ENCODE assay signal across 10 cellular contexts in the genomic region with DNA sequence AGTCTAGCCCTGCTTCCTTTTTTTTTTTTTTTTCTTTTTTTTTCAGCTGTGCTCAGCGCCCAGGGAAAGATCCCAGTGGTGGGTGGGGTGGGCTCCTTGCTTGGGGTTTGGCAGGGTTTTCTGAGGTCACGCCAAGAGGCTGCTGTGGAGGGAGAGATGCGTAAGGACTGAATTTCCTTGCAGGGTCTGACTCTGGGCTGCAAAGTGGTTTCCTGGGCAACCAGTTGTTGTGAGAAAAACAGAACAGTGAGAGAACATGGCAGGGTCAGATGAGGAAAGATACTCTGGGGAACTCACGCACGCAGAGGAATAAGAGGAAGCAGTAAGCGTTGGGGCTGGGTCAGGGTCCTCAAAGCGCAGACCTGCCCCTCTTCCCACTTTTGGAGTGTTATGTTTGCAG.
A peak's percentile ranks its signal among the peaks of the same experiment; 100 is the strongest.
DNase-seq lines count a peak whose midpoint lies in the region; ATAC-seq and TF ChIP-seq lines count a peak whose summit lies in the region.
"Had no signal": no experiment of that assay in that cellular context is flagged by ENCODE, and none has a peak within 500 bp of the region (broad histone marks: within the 10 kb centered on the region; RNA-seq: fewer than 3 reads in every experiment).

No MANE protein-coding gene starts in this region.

- 0 out of 22 replicates have a peak, but pooled peaks cover 0 to 3% (median 0%) of the 10 kb centered on the region in 11 experiments for H3K36me3 ChIP-seq in BLaER1 treated with 17β-estradiol and CSF1 and Interleukin-3, amounts not matched to agents 10 nM and 100 nM
- H3K36me3 ChIP-seq in esophagus muscularis mucosa: no peaks in the 10 kb centered on the region

- H4K20me1 ChIP-seq in BLaER1 treated with 17β-estradiol and CSF1 and Interleukin-3, amounts not matched to agents 10 nM and 100 nM: no peaks in the 10 kb centered on the region

- peak; percentile 92 for DNase-seq in NOMO-1 treated with DMSO at 0.1 percent for 48 hours (lab: John Stamatoyannopoulos, UW; ENCODE audit: unreplicated experiment)
- DNase-seq in esophagus muscularis mucosa (ENCODE audit: extremely low spot score): no peak
- peak; percentile 32 for DNase-seq in mucosa of gallbladder (ENCODE audit: low spot score)
- no peak for DNase-seq in GOT3 (lab: John Stamatoyannopoulos, UW)
- no peak for DNase-seq in NCI-H446 (lab: John Stamatoyannopoulos, UW)
- DNase-seq: activated CD8-positive, alpha-beta memory T cell treated with anti-CD3 and anti-CD28 coated beads for 24 hours; stimulated activated CD4-positive, alpha-beta T cell treated with anti-CD3 and anti-CD28 coated beads, Interleukin-2, amount 100 ng/mL, for 48 hours had no signal

- H3K9ac ChIP-seq in BLaER1 treated with 17β-estradiol and CSF1 and Interleukin-3, amounts not matched to agents 10 nM and 100 nM: peak overlapping the region in 8 of 11 experiments; percentile 3 to 76 (median 26); a peak in 10 of 22 replicates

- WGBS in esophagus muscularis mucosa: 2% methylated on average over 7 of the region's 7 CpGs

- peaks cover 14 to 43% (median 33%) of the 10 kb centered on the region in 10 experiments for H3K4me1 ChIP-seq in BLaER1 treated with 17β-estradiol and CSF1 and Interleukin-3, amounts not matched to agents 10 nM and 100 nM
- H3K4me1 ChIP-seq in esophagus muscularis mucosa: peaks cover 6 to 32% (median 31%) of the 10 kb centered on the region in 4 donors

- peak overlapping the region; percentile 31 to 86 (median 54); a peak in 21 of 22 replicates for H3K4me2 ChIP-seq in BLaER1 treated with 17β-estradiol and CSF1 and Interleukin-3, amounts not matched to agents 10 nM and 100 nM

- TF ChIP-seq POLR2A in esophagus muscularis mucosa (IDR thresholded peaks at IDR 0.05; ENCODE audit: low read depth): no peak

- peak overlapping the region in 8 of 11 experiments; percentile 22 to 80 (median 52); a peak in 10 of 22 replicates for H3K27ac ChIP-seq in BLaER1 treated with 17β-estradiol and CSF1 and Interleukin-3, amounts not matched to agents 10 nM and 100 nM
- H3K27ac ChIP-seq in esophagus muscularis mucosa (replicated peaks in 1 of 4): peak overlapping the region; percentile 47 to 70 (median 62)

- peaks cover 23 to 39% (median 30%) of the 10 kb centered on the region in 11 experiments for H3K9me3 ChIP-seq in BLaER1 treated with 17β-estradiol and CSF1 and Interleukin-3, amounts not matched to agents 10 nM and 100 nM (replicated peaks in 1 of 11)
- peaks cover 0 to 12% (median 6%) of the 10 kb centered on the region in 4 donors for H3K9me3 ChIP-seq in esophagus muscularis mucosa

- no peak overlapping the region for H3K4me3 ChIP-seq in BLaER1 treated with 17β-estradiol and CSF1 and Interleukin-3, amounts not matched to agents 10 nM and 100 nM
- no peak overlapping the region for H3K4me3 ChIP-seq in esophagus muscularis mucosa

- no peaks in the 10 kb centered on the region for H3K27me3 ChIP-seq in BLaER1 treated with 17β-estradiol and CSF1 and Interleukin-3, amounts not matched to agents 10 nM and 100 nM
- no peaks in the 10 kb centered on the region for H3K27me3 ChIP-seq in esophagus muscularis mucosa

- ATAC-seq in HG02852 (IDR thresholded peaks at IDR 0.05; ENCODE audit: unreplicated experiment): no peak
- no peak for ATAC-seq in HG03457 (IDR thresholded peaks at IDR 0.05; ENCODE audit: unreplicated experiment)

- TF ChIP-seq EP300 in esophagus muscularis mucosa (IDR thresholded peaks at IDR 0.05): peak; percentile 54

- intact Hi-C loops in esophagus muscularis mucosa (cut with DNase I): no loop called here

- no peak for TF ChIP-seq CTCF in esophagus muscularis mucosa (IDR thresholded peaks at IDR 0.05)

Comparison
In these comparisons a context has a peak if more than half of its experiments do, and no peak if none do; other contexts are left out.
1. DNase-seq: peak in NOMO-1 treated with DMSO at 0.1 percent for 48 hours (single experiment) and mucosa of gallbladder (single experiment); none in esophagus muscularis mucosa (single experiment), GOT3 (single experiment) and NCI-H446 (0 of 2).